9 cellular contexts compared by ENCODE assay signal in genomic region chr15:40063563-40064011, GRCh38. TPM values are rescaled to one million over a fixed set of nuclear protein-coding genes. Genes with fewer than 3 reads are reported as not detected.
DNase-seq lines count a peak whose midpoint lies in the region; ATAC-seq and TF ChIP-seq lines count a peak whose summit lies in the region.
"Had no signal": no experiment of that assay in that cellular context is flagged by ENCODE, and none has a peak within 500 bp of the region (broad histone marks: within the 10 kb centered on the region; RNA-seq: fewer than 3 reads in every experiment).

No MANE protein-coding gene starts in this region.

- TF ChIP-seq CTCF in PC-9 (conservative IDR thresholded peaks at IDR 0.05), result no peak
- no peak for TF ChIP-seq CTCF in gastrocnemius medialis (IDR thresholded peaks at IDR 0.05 in 4 of 5, conservative IDR thresholded peaks at IDR 0.05 in 1 of 5)

- no peak for TF ChIP-seq POLR2A in gastrocnemius medialis (IDR thresholded peaks at IDR 0.05)

- in situ Hi-C loops in gastrocnemius medialis (cut with MboI; ENCODE audit: low sequenced_read_pairs in 4 of 4), result loop anchor here in 1 of 4 donors (5.0 kb wide), 1 partner anchor 54 kb away; no protein-coding TSS in a partner anchor

- ATAC-seq in gastrocnemius medialis, result peak; percentile 88 to 93
- ATAC-seq: sciatic nerve had no signal

- H3K9me2 ChIP-seq in PC-9 (ENCODE audit: insufficient read depth), result no peaks in the 10 kb centered on the region

- H3K27ac ChIP-seq in PC-9 (peak overlapping the region; percentile 65), gastrocnemius medialis (peak overlapping the region; percentile 73 to 79 (median 79))

- H3K9me3 ChIP-seq in PC-9 (ENCODE audit: insufficient read depth, low read depth), result no peaks in the 10 kb centered on the region
- H3K9me3 ChIP-seq in gastrocnemius medialis, result no peaks in the 10 kb centered on the region

- peaks cover 29% of the 10 kb centered on the region for H3K4me1 Mint-ChIP-seq in activated CD4-positive, alpha-beta T cell treated with anti-CD3 and anti-CD28 coated beads, Interleukin-2, amount 10 ng/mL, durations not matched to agents 24 days and 14 days

- POLR2A ChIA-PET in PC-9 (lab: Charles Lee; ENCODE audit: unreplicated experiment), result interaction anchor here (0.7 kb wide), 1 partner anchor 167 kb away, joined by 5 read pairs; no protein-coding TSS in a partner anchor

- H3K4me1 ChIP-seq in PC-9 (replicated peaks; ENCODE audit: insufficient read depth) (peaks cover 60% of the 10 kb centered on the region), gastrocnemius medialis (peaks cover 8 to 30% of the 10 kb centered on the region in 2 donors)

- H3K4me2 ChIP-seq in PC-9, result peak overlapping the region; percentile 42

- H3K36me3 ChIP-seq in PC-9 (ENCODE audit: low read depth) (no peaks in the 10 kb centered on the region), gastrocnemius medialis (no peaks in the 10 kb centered on the region)

- H3K27me3 ChIP-seq in PC-9 (ENCODE audit: insufficient read depth, low read depth) (no peaks in the 10 kb centered on the region), gastrocnemius medialis (no peaks in the 10 kb centered on the region)

- H3K36me3 Mint-ChIP-seq in activated CD4-positive, alpha-beta T cell treated with anti-CD3 and anti-CD28 coated beads, Interleukin-2, amount 10 ng/mL, durations not matched to agents 24 days and 14 days (ENCODE audit: low read depth), result peaks cover 11% of the 10 kb centered on the region

- DNase-seq in activated CD4-positive, alpha-beta T cell treated with anti-CD3 and anti-CD28 coated beads, Interleukin-2, amount 10 ng/mL, durations not matched to agents 24 days and 14 days, result no peak
- no peak for DNase-seq in activated CD4-positive, alpha-beta T cell treated with anti-CD3 and anti-CD28 coated beads, Interleukin-2, amount 50 U/mL, for 48 hours
- peak; percentile 51 to 74 for DNase-seq in PC-9
- DNase-seq in fibroblast of peridontal ligament (ENCODE audit: extremely low read depth), result peak; percentile 62
- DNase-seq in gastrocnemius medialis, result peak; percentile 79 to 81
- DNase-seq in GM19238 (ENCODE audit: insufficient read length, low spot score), result no peak
- no peak for DNase-seq in SW480 (ENCODE audit: low spot score)
- DNase-seq in COLO829 (ENCODE audit: low spot score), result no peak

- CTCF ChIA-PET in PC-9 (lab: Charles Lee), result interaction anchor here (0.5 kb wide), 1 partner anchor 33 kb away, joined by 4 read pairs; no protein-coding TSS in a partner anchor

- no TSS peak for BruUV-seq in PC-9 (replicated peaks; lab: Mats Ljungman, UMichigan)

- H3K4me3 Mint-ChIP-seq in activated CD4-positive, alpha-beta T cell treated with anti-CD3 and anti-CD28 coated beads, Interleukin-2, amount 10 ng/mL, durations not matched to agents 24 days and 14 days, result no peak overlapping the region

- peak overlapping the region; percentile 85 for H3K27ac Mint-ChIP-seq in activated CD4-positive, alpha-beta T cell treated with anti-CD3 and anti-CD28 coated beads, Interleukin-2, amount 10 ng/mL, durations not matched to agents 24 days and 14 days

- H3F3A ChIP-seq in PC-9 (ENCODE audit: insufficient read depth, low read depth), result peaks cover 17% of the 10 kb centered on the region; the same call in 1 of the 2 replicates

- H4K20me1 ChIP-seq in PC-9 (ENCODE audit: insufficient read depth), result no peaks in the 10 kb centered on the region

- no peaks in the 10 kb centered on the region for H3K79me2 ChIP-seq in PC-9 (ENCODE audit: low read depth)

- H2AFZ ChIP-seq in PC-9, result no peak overlapping the region

- no peaks in the 10 kb centered on the region for H3K9me3 Mint-ChIP-seq in activated CD4-positive, alpha-beta T cell treated with anti-CD3 and anti-CD28 coated beads, Interleukin-2, amount 10 ng/mL, durations not matched to agents 24 days and 14 days

- intact Hi-C loops in activated CD4-positive, alpha-beta T cell treated with anti-CD3 and anti-CD28 coated beads, Interleukin-2, amount 10 ng/mL, durations not matched to agents 24 days and 14 days (cut with micrococcal nuclease), result loop anchor here (1.0 kb wide), 2 partner anchors 16 to 35 kb away; no protein-coding TSS in a partner anchor
- intact Hi-C loops in PC-9 (cut with micrococcal nuclease; ENCODE audit: unreplicated experiment) (no loop called here), gastrocnemius medialis (cut with DNase I; ENCODE audit: low total_unique reads) (loop anchor here (2.0 kb wide), 1 partner anchor 39 kb away; no protein-coding TSS in a partner anchor)

- no peak overlapping the region for H3K4me3 ChIP-seq in PC-9
- no peak overlapping the region for H3K4me3 ChIP-seq in gastrocnemius medialis

- no peaks in the 10 kb centered on the region for H3K27me3 Mint-ChIP-seq in activated CD4-positive, alpha-beta T cell treated with anti-CD3 and anti-CD28 coated beads, Interleukin-2, amount 10 ng/mL, durations not matched to agents 24 days and 14 days

RNA-seq across cellular contexts. Expression of gene SRP14, which starts 24.6 kb away (rescaled TPM):
- total RNA-seq in activated CD4-positive, alpha-beta T cell treated with anti-CD3 and anti-CD28 coated beads, Interleukin-2, amount 10 ng/mL, durations not matched to agents 24 days and 14 days, result 153 and 155 TPM in 2 replicates
- total RNA-seq in PC-9 (2021) (141 and 196 TPM in 2 replicates), gastrocnemius medialis (100 to 1,000 TPM; 180 to 244 (median 208) TPM)

RNA-seq across cellular contexts. Expression of gene BMF, which starts 45.1 kb away (rescaled TPM):
- 8.4 and 9.1 TPM in 2 replicates for total RNA-seq in activated CD4-positive, alpha-beta T cell treated with anti-CD3 and anti-CD28 coated beads, Interleukin-2, amount 10 ng/mL, durations not matched to agents 24 days and 14 days
- total RNA-seq in PC-9 (2021), result 8.2 and 11.0 TPM in 2 replicates
- total RNA-seq in gastrocnemius medialis, result 10 to 100 TPM in 1 of 4 donors, 1 to 10 TPM in 2, under 1 TPM in 1; 0.82 to 11.6 (median 3.2) TPM

Comparison
In these comparisons a context has a peak if more than half of its experiments do, and no peak if none do; other contexts are left out.
1. DNase-seq: peak in PC-9 (2 of 2), fibroblast of peridontal ligament (single experiment) and gastrocnemius medialis (2 of 2); none in activated CD4-positive, alpha-beta T cell treated with anti-CD3 and anti-CD28 coated beads, Interleukin-2, amount 10 ng/mL, durations not matched to agents 24 days and 14 days (single experiment), activated CD4-positive, alpha-beta T cell treated with anti-CD3 and anti-CD28 coated beads, Interleukin-2, amount 50 U/mL, for 48 hours (0 of 2), GM19238 (single experiment), SW480 (single experiment) and COLO829 (single experiment).